ENCODE assay signal across 32 cellular contexts in genomic region chr1:94846286-94846685, GRCh38. TPM values are rescaled to one million over a fixed set of nuclear protein-coding genes. Genes with fewer than 3 reads are reported as not detected.
"Had no signal": no experiment of that assay in that cellular context is flagged by ENCODE, and none has a peak within 500 bp of the region (broad histone marks: within the 10 kb centered on the region; RNA-seq: fewer than 3 reads in every experiment).

No MANE protein-coding gene starts in this region.

- H3K4me3 ChIP-seq: adrenal gland, ascending aorta, breast epithelium, coronary artery, dorsolateral prefrontal cortex, gastroesophageal sphincter had no signal

- ATAC-seq: activated CD4-positive, alpha-beta T cell treated with anti-CD3 and anti-CD28 coated beads for 36 hours; activated CD8-positive, alpha-beta memory T cell treated with anti-CD3 and anti-CD28 coated beads, Interleukin-2, amount 10 ng/mL, durations not matched to agents 7 days and 5 days; activated CD8-positive, alpha-beta T cell treated with anti-CD3 and anti-CD28 coated beads, Interleukin-2, amount 10 ng/mL, durations not matched to agents 7 days and 5 days; activated naive CD8-positive, alpha-beta T cell treated with anti-CD3 and anti-CD28 coated beads, Interleukin-2, amount 50 U/mL, for 24 hours; esophagus mucosa; gastroesophageal sphincter had no signal

- H3K9me3 Mint-ChIP-seq: activated CD4-positive, alpha-beta memory T cell treated with anti-CD3 and anti-CD28 coated beads for 36 hours; activated CD4-positive, alpha-beta T cell treated with anti-CD3 and anti-CD28 coated beads, Interleukin-2, amount 10 ng/mL, durations not matched to agents 24 days and 14 days; activated naive CD4-positive, alpha-beta T cell treated with anti-CD3 and anti-CD28 coated beads for 36 hours; activated naive CD4-positive, alpha-beta T cell treated with anti-CD3 and anti-CD28 coated beads, Interleukin-2, amount 50 U/mL, for 24 hours; activated naive CD8-positive, alpha-beta T cell treated with anti-CD3 and anti-CD28 coated beads for 36 hours; activated naive CD8-positive, alpha-beta T cell treated with anti-CD3 and anti-CD28 coated beads, Interleukin-2, amount 50 U/mL, for 24 hours; activated T-helper 1 cell treated with anti-CD3 and anti-CD28 coated beads, Interleukin-12 subunit alpha, Interleukin-12 subunit beta, Interleukin-2, Interleukin-4 antibody, amounts not matched to agents 30 ng/mL and 10 ng/mL and 1 ng/mL, durations not matched to agents 14 hours and 24 hours and 36 hours; activated T-helper 2 cell treated with anti-CD3 and anti-CD28 coated beads, Interferon-gamma antibody, Interleukin-2, Interleukin-4, amounts not matched to agents 10 μg/mL and 5 μg/mL and 100 μg/mL, durations not matched to agents 14 hours and 24 hours and 36 hours; central memory CD8-positive, alpha-beta T cell; dendritic cell treated with granulocyte-macrophage colony-stimulating factor and Interleukin-4, amounts not matched to agents 40 ng/mL and 50 ng/mL, for 4 days; endodermal cell had no signal

- H3K4me1 Mint-ChIP-seq: activated CD4-positive, alpha-beta T cell treated with anti-CD3 and anti-CD28 coated beads for 36 hours; activated CD4-positive, alpha-beta T cell treated with anti-CD3 and anti-CD28 coated beads, Interleukin-2, amount 10 ng/mL, durations not matched to agents 24 days and 14 days; activated CD8-positive, alpha-beta memory T cell treated with anti-CD3 and anti-CD28 coated beads, Interleukin-2, amount 10 ng/mL, durations not matched to agents 7 days and 5 days; activated naive CD8-positive, alpha-beta T cell treated with anti-CD3 and anti-CD28 coated beads for 36 hours; activated naive CD8-positive, alpha-beta T cell treated with anti-CD3 and anti-CD28 coated beads, Interleukin-2, amount 50 U/mL, for 24 hours; central memory CD8-positive, alpha-beta T cell; endodermal cell had no signal

- H3K36me3 Mint-ChIP-seq: activated CD4-positive, alpha-beta memory T cell treated with anti-CD3 and anti-CD28 coated beads for 36 hours; activated CD8-positive, alpha-beta memory T cell treated with anti-CD3 and anti-CD28 coated beads, Interleukin-2, amount 10 ng/mL, durations not matched to agents 7 days and 5 days; activated naive CD4-positive, alpha-beta T cell treated with anti-CD3 and anti-CD28 coated beads, Interleukin-2, amount 50 U/mL, for 24 hours; activated naive CD8-positive, alpha-beta T cell treated with anti-CD3 and anti-CD28 coated beads for 36 hours; brain had no signal

- H3K4me1 ChIP-seq: breast epithelium had no signal

- H3K27ac Mint-ChIP-seq: activated CD4-positive, alpha-beta memory T cell treated with anti-CD3 and anti-CD28 coated beads for 36 hours; activated CD4-positive, alpha-beta T cell treated with anti-CD3 and anti-CD28 coated beads for 36 hours; activated CD4-positive, alpha-beta T cell treated with anti-CD3 and anti-CD28 coated beads, Interleukin-2, amount 10 ng/mL, durations not matched to agents 24 days and 14 days; activated CD8-positive, alpha-beta memory T cell treated with anti-CD3 and anti-CD28 coated beads, Interleukin-2, amount 10 ng/mL, durations not matched to agents 7 days and 5 days; activated CD8-positive, alpha-beta T cell treated with anti-CD3 and anti-CD28 coated beads, Interleukin-2, amount 10 ng/mL, durations not matched to agents 7 days and 5 days; activated naive CD4-positive, alpha-beta T cell treated with anti-CD3 and anti-CD28 coated beads for 36 hours; activated naive CD4-positive, alpha-beta T cell treated with anti-CD3 and anti-CD28 coated beads, Interleukin-2, amount 50 U/mL, for 24 hours; activated naive CD8-positive, alpha-beta T cell treated with anti-CD3 and anti-CD28 coated beads for 36 hours; activated naive CD8-positive, alpha-beta T cell treated with anti-CD3 and anti-CD28 coated beads, Interleukin-2, amount 50 U/mL, for 24 hours; activated T-helper 1 cell treated with anti-CD3 and anti-CD28 coated beads, Interleukin-12 subunit alpha, Interleukin-12 subunit beta, Interleukin-2, Interleukin-4 antibody, amounts not matched to agents 30 ng/mL and 10 ng/mL and 1 ng/mL, durations not matched to agents 14 hours and 24 hours and 36 hours; activated T-helper 2 cell treated with anti-CD3 and anti-CD28 coated beads, Interferon-gamma antibody, Interleukin-2, Interleukin-4, amounts not matched to agents 10 μg/mL and 5 μg/mL and 100 μg/mL, durations not matched to agents 14 hours and 24 hours and 36 hours; dendritic cell treated with granulocyte-macrophage colony-stimulating factor and Interleukin-4, amounts not matched to agents 40 ng/mL and 50 ng/mL, for 4 days; endodermal cell had no signal

- H3K27ac ChIP-seq: adrenal gland, ascending aorta, breast epithelium, coronary artery, dorsolateral prefrontal cortex, gastroesophageal sphincter had no signal

- H3K36me3 ChIP-seq: adrenal gland, ascending aorta, breast epithelium, gastroesophageal sphincter had no signal

- H3K4me3 Mint-ChIP-seq: activated CD4-positive, alpha-beta memory T cell treated with anti-CD3 and anti-CD28 coated beads for 36 hours; activated CD4-positive, alpha-beta T cell treated with anti-CD3 and anti-CD28 coated beads for 36 hours; activated CD4-positive, alpha-beta T cell treated with anti-CD3 and anti-CD28 coated beads, Interleukin-2, amount 10 ng/mL, durations not matched to agents 24 days and 14 days; activated CD8-positive, alpha-beta memory T cell treated with anti-CD3 and anti-CD28 coated beads, Interleukin-2, amount 10 ng/mL, durations not matched to agents 7 days and 5 days; activated CD8-positive, alpha-beta T cell treated with anti-CD3 and anti-CD28 coated beads, Interleukin-2, amount 10 ng/mL, durations not matched to agents 7 days and 5 days; activated naive CD4-positive, alpha-beta T cell treated with anti-CD3 and anti-CD28 coated beads for 36 hours; activated naive CD4-positive, alpha-beta T cell treated with anti-CD3 and anti-CD28 coated beads, Interleukin-2, amount 50 U/mL, for 24 hours; activated naive CD8-positive, alpha-beta T cell treated with anti-CD3 and anti-CD28 coated beads for 36 hours; activated naive CD8-positive, alpha-beta T cell treated with anti-CD3 and anti-CD28 coated beads, Interleukin-2, amount 50 U/mL, for 24 hours; activated T-helper 1 cell treated with anti-CD3 and anti-CD28 coated beads, Interleukin-12 subunit alpha, Interleukin-12 subunit beta, Interleukin-2, Interleukin-4 antibody, amounts not matched to agents 30 ng/mL and 10 ng/mL and 1 ng/mL, durations not matched to agents 14 hours and 24 hours and 36 hours; brain; central memory CD8-positive, alpha-beta T cell; dendritic cell treated with granulocyte-macrophage colony-stimulating factor and Interleukin-4, amounts not matched to agents 40 ng/mL and 50 ng/mL, for 4 days; endodermal cell had no signal

- H3K27me3 Mint-ChIP-seq: activated naive CD4-positive, alpha-beta T cell treated with anti-CD3 and anti-CD28 coated beads, Interleukin-2, amount 50 U/mL, for 24 hours had no signal

- H3K9me3 ChIP-seq: adrenal gland, ascending aorta, breast epithelium, gastroesophageal sphincter had no signal

- DNase-seq: activated CD4-positive, alpha-beta memory T cell treated with anti-CD3 and anti-CD28 coated beads for 36 hours; activated CD4-positive, alpha-beta T cell treated with anti-CD3 and anti-CD28 coated beads for 36 hours; activated CD4-positive, alpha-beta T cell treated with anti-CD3 and anti-CD28 coated beads, Interleukin-2, amount 10 ng/mL, durations not matched to agents 24 days and 14 days; activated CD4-positive, CD25-positive, alpha-beta regulatory T cell; activated CD4-positive, CD25-positive, alpha-beta regulatory T cell treated with anti-CD3 and anti-CD28 coated beads, Interleukin-2, amount 50 U/mL, for 72 hours; activated CD8-positive, alpha-beta memory T cell treated with anti-CD3 and anti-CD28 coated beads, Interleukin-2, amount 10 ng/mL, durations not matched to agents 7 days and 5 days; activated CD8-positive, alpha-beta memory T cell treated with anti-CD3 and anti-CD28 coated beads, Interleukin-2, amount 50 U/mL, for 4 hours; activated CD8-positive, alpha-beta T cell treated with anti-CD3 and anti-CD28 coated beads, Interleukin-2, amount 10 ng/mL, durations not matched to agents 7 days and 5 days; activated effector memory CD4-positive, alpha-beta T cell treated with anti-CD3 and anti-CD28 coated beads, Interleukin-2, amount 50 U/mL, for 16 hours; activated naive CD4-positive, alpha-beta T cell treated with anti-CD3 and anti-CD28 coated beads for 36 hours; activated naive CD8-positive, alpha-beta T cell treated with anti-CD3 and anti-CD28 coated beads for 36 hours; activated naive CD8-positive, alpha-beta T cell treated with anti-CD3 and anti-CD28 coated beads, Interleukin-2, amount 50 U/mL, for 24 hours; activated T-cell treated with anti-CD3 and anti-CD28 coated beads, Interleukin-2, amount 50 U/mL, for 1 hour; activated T-cell treated with anti-CD3 and anti-CD28 coated beads, Interleukin-2, amount 50 U/mL, for 48 hours; adrenal gland; dorsolateral prefrontal cortex; effector memory CD4-positive, alpha-beta T cell; endodermal cell; foreskin melanocyte; T-helper 2 cell had no signal

- H3K27me3 ChIP-seq: adrenal gland, ascending aorta, breast epithelium, dorsolateral prefrontal cortex, gastroesophageal sphincter had no signal

RNA-seq across cellular contexts. Expression of gene SLC44A3, which starts 26.1 kb away (rescaled TPM):
- total RNA-seq: activated CD4-positive, alpha-beta T cell treated with anti-CD3 and anti-CD28 coated beads for 36 hours; activated CD4-positive, alpha-beta T cell treated with anti-CD3 and anti-CD28 coated beads, Interleukin-2, amount 10 ng/mL, durations not matched to agents 24 days and 14 days; activated CD8-positive, alpha-beta memory T cell treated with anti-CD3 and anti-CD28 coated beads for 36 hours; activated CD8-positive, alpha-beta memory T cell treated with anti-CD3 and anti-CD28 coated beads, Interleukin-2, amount 10 ng/mL, durations not matched to agents 7 days and 5 days; activated CD8-positive, alpha-beta T cell treated with anti-CD3 and anti-CD28 coated beads, Interleukin-2, amount 10 ng/mL, durations not matched to agents 7 days and 5 days; activated naive CD4-positive, alpha-beta T cell treated with anti-CD3 and anti-CD28 coated beads for 36 hours; activated naive CD8-positive, alpha-beta T cell treated with anti-CD3 and anti-CD28 coated beads for 36 hours; activated T-helper 1 cell treated with anti-CD3 and anti-CD28 coated beads, Interleukin-12 subunit alpha, Interleukin-12 subunit beta, Interleukin-2, Interleukin-4 antibody, amounts not matched to agents 30 ng/mL and 10 ng/mL and 1 ng/mL, durations not matched to agents 14 hours and 24 hours and 36 hours; activated T-helper 2 cell treated with anti-CD3 and anti-CD28 coated beads, Interferon-gamma antibody, Interleukin-2, Interleukin-4, amounts not matched to agents 10 μg/mL and 5 μg/mL and 100 μg/mL, durations not matched to agents 14 hours and 24 hours and 36 hours; ascending aorta had no signal
